Comparison of ENCODE assay signal across 20 cellular contexts in genomic region chr4:10120943-10121567, GRCh38. TPM values are rescaled to one million over a fixed set of nuclear protein-coding genes. Genes with fewer than 3 reads are reported as not detected.
DNase-seq lines count a peak whose midpoint lies in the region; ATAC-seq and TF ChIP-seq lines count a peak whose summit lies in the region.
"Had no signal": no experiment of that assay in that cellular context is flagged by ENCODE, and none has a peak within 500 bp of the region (broad histone marks: within the 10 kb centered on the region; RNA-seq: fewer than 3 reads in every experiment).

No MANE protein-coding gene starts in this region.

- CTCF ChIA-PET in CD4-positive, alpha-beta memory T cell (lab: Charles Lee; ENCODE audit: partially characterized antibody) = interaction anchor here (1.8 kb wide), 1 partner anchor 31 kb away, joined by 4 read pairs; no protein-coding TSS in a partner anchor

- intact Hi-C loops in CD4-positive, alpha-beta memory T cell (cut with micrococcal nuclease) = no loop called here
- intact Hi-C loops in left lung (cut with DNase I) = no loop called here
- intact Hi-C loops in adrenal gland (cut with DNase I) = no loop called here

- no peak overlapping the region for H3K27ac ChIP-seq in CD4-positive, alpha-beta memory T cell (ENCODE audit: low read depth, low read length)
- H3K27ac ChIP-seq in KOPT-K1 (ENCODE audit: low read depth, low read length, poor library complexity, severe bottlenecking) (peak overlapping the region; percentile 65), left lung (no peak overlapping the region), adrenal gland (no peak overlapping the region), smooth muscle cell (ENCODE audit: low read depth) (no peak overlapping the region)
- H3K27ac ChIP-seq: dorsolateral prefrontal cortex, heart right ventricle had no signal

- H3K36me3 ChIP-seq in CD4-positive, alpha-beta memory T cell (ENCODE audit: insufficient read depth, low read length) = no peaks in the 10 kb centered on the region
- H3K36me3 ChIP-seq in KOPT-K1 (ENCODE audit: insufficient read depth, low read length) (no peaks in the 10 kb centered on the region), left lung (no peaks in the 10 kb centered on the region), adrenal gland (replicated peaks in 1 of 2) (no peaks in the 10 kb centered on the region), smooth muscle cell (ENCODE audit: low read depth) (no peaks in the 10 kb centered on the region)
- H3K36me3 ChIP-seq: heart right ventricle had no signal

- no peaks in the 10 kb centered on the region for H3K9me3 ChIP-seq in CD4-positive, alpha-beta memory T cell (ENCODE audit: control insufficient read depth in 1 of 2, low read length in 2 of 2)
- H3K9me3 ChIP-seq in KOPT-K1 (ENCODE audit: insufficient read depth, low read length, poor library complexity, severe bottlenecking) (no peaks in the 10 kb centered on the region), left lung (no peaks in the 10 kb centered on the region), adrenal gland (replicated peaks in 1 of 3) (no peaks in the 10 kb centered on the region), smooth muscle cell (replicated peaks; ENCODE audit: low read depth) (no peaks in the 10 kb centered on the region)
- H3K9me3 ChIP-seq: heart right ventricle had no signal

- DNase-seq in CD4-positive, alpha-beta memory T cell = no peak
- DNase-seq in left lung = no peak
- peak; percentile 77 for DNase-seq in renal cortical epithelial cell (ENCODE audit: low read depth)
- DNase-seq in adrenal gland = no peak
- no peak for DNase-seq in smooth muscle cell (lab: John Stamatoyannopoulos, UW; ENCODE audit: unreplicated experiment)
- DNase-seq: activated CD8-positive, alpha-beta memory T cell treated with anti-CD3 and anti-CD28 coated beads for 24 hours; activated naive CD4-positive, alpha-beta T cell treated with anti-CD3 and anti-CD28 coated beads, Interleukin-2, amount 10 ng/mL, durations not matched to agents 7 days and 5 days; activated T-cell treated with anti-CD3 and anti-CD28 coated beads, Interleukin-2, amount 50 U/mL, for 24 hours; CD4-positive, CD25-positive, alpha-beta regulatory T cell; central memory CD4-positive, alpha-beta T cell; DMS153; dorsolateral prefrontal cortex; heart right ventricle; KG1; NCI-H774 had no signal

- H3F3A ChIP-seq in smooth muscle cell (ENCODE audit: low read depth) = no peaks in the 10 kb centered on the region

- no peak for TF ChIP-seq POLR2A in adrenal gland (IDR thresholded peaks at IDR 0.05)

- POLR2A ChIA-PET in CD4-positive, alpha-beta memory T cell (lab: Charles Lee; ENCODE audit: partially characterized antibody) = interaction anchor here (10.6 kb wide), 1 partner anchor 21 kb away, joined by 396 read pairs; no protein-coding TSS in a partner anchor

- no peak overlapping the region for H3K4me2 ChIP-seq in smooth muscle cell

- H3K79me2 ChIP-seq in smooth muscle cell (ENCODE audit: low read depth) = peaks cover under 1% of the 10 kb centered on the region

- peaks cover 24 to 44% (median 36%) of the 10 kb centered on the region in 4 donors for H3K4me1 Mint-ChIP-seq in CD4-positive, alpha-beta memory T cell

- H3K27me3 Mint-ChIP-seq in CD4-positive, alpha-beta memory T cell = no peaks in the 10 kb centered on the region
- H3K27me3 Mint-ChIP-seq: activated naive CD4-positive, alpha-beta T cell treated with anti-CD3 and anti-CD28 coated beads, Interleukin-2, amount 10 ng/mL, durations not matched to agents 7 days and 5 days; activated T-cell treated with anti-CD3 and anti-CD28 coated beads, Interleukin-2, amount 50 U/mL, for 24 hours had no signal

- peaks cover 0 to under 1% (median 0%) of the 10 kb centered on the region in 8 donors for H3K9me3 Mint-ChIP-seq in CD4-positive, alpha-beta memory T cell
- H3K9me3 Mint-ChIP-seq: activated naive CD4-positive, alpha-beta T cell treated with anti-CD3 and anti-CD28 coated beads, Interleukin-2, amount 10 ng/mL, durations not matched to agents 7 days and 5 days; activated T-cell treated with anti-CD3 and anti-CD28 coated beads, Interleukin-2, amount 50 U/mL, for 24 hours; CD4-positive, CD25-positive, alpha-beta regulatory T cell had no signal

- H3K4me3 ChIP-seq in CD4-positive, alpha-beta memory T cell (ENCODE audit: low read length in 2 of 2) = no peak overlapping the region
- H3K4me3 ChIP-seq in left lung = no peak overlapping the region
- no peak overlapping the region for H3K4me3 ChIP-seq in adrenal gland
- no peak overlapping the region for H3K4me3 ChIP-seq in smooth muscle cell
- H3K4me3 ChIP-seq: dorsolateral prefrontal cortex, heart right ventricle had no signal

- no peak overlapping the region for H2AFZ ChIP-seq in smooth muscle cell (ENCODE audit: low read depth)

- peaks cover 37% of the 10 kb centered on the region for H3K4me1 ChIP-seq in CD4-positive, alpha-beta memory T cell (ENCODE audit: insufficient read depth, low read length)
- H3K4me1 ChIP-seq in left lung (peaks cover 5 to 26% of the 10 kb centered on the region in 2 donors), adrenal gland (replicated peaks in 1 of 2) (peaks cover 0 to 3% of the 10 kb centered on the region in 2 donors), smooth muscle cell (ENCODE audit: low read depth) (peaks cover 10% of the 10 kb centered on the region)

- peak overlapping the region in 1 of 8 donors; percentile 48 for H3K4me3 Mint-ChIP-seq in CD4-positive, alpha-beta memory T cell
- H3K4me3 Mint-ChIP-seq: activated naive CD4-positive, alpha-beta T cell treated with anti-CD3 and anti-CD28 coated beads, Interleukin-2, amount 10 ng/mL, durations not matched to agents 7 days and 5 days; activated T-cell treated with anti-CD3 and anti-CD28 coated beads, Interleukin-2, amount 50 U/mL, for 24 hours had no signal

- 79 to 87% (median 83%) methylated on average over 9 to 11 of the region's 11 CpGs for WGBS in adrenal gland, 4 donors
- 80% methylated on average over 11 of the region's 11 CpGs for WGBS in smooth muscle cell (ENCODE audit: low lambda C conversion rate)

- peak; percentile 36 for ATAC-seq in left lung
- ATAC-seq in esophagus mucosa = no peak
- ATAC-seq: activated CD4-positive, CD25-positive, alpha-beta regulatory T cell treated with anti-CD3 and anti-CD28 coated beads, Interleukin-2, amount 50 U/mL, for 24 hours; HCT116; heart right ventricle; Right ventricle myocardium inferior had no signal

- H3K27ac Mint-ChIP-seq in CD4-positive, alpha-beta memory T cell = peak overlapping the region in 4 of 7 donors; percentile 17 to 97 (median 22)
- H3K27ac Mint-ChIP-seq: activated naive CD4-positive, alpha-beta T cell treated with anti-CD3 and anti-CD28 coated beads, Interleukin-2, amount 10 ng/mL, durations not matched to agents 7 days and 5 days; activated T-cell treated with anti-CD3 and anti-CD28 coated beads, Interleukin-2, amount 50 U/mL, for 24 hours had no signal

- no peaks in the 10 kb centered on the region for H3K27me3 ChIP-seq in CD4-positive, alpha-beta memory T cell (ENCODE audit: insufficient read depth, low read length)
- H3K27me3 ChIP-seq in left lung (no peaks in the 10 kb centered on the region), adrenal gland (no peaks in the 10 kb centered on the region), smooth muscle cell (ENCODE audit: low read depth) (no peaks in the 10 kb centered on the region)
- H3K27me3 ChIP-seq: dorsolateral prefrontal cortex, heart right ventricle had no signal

- no peaks in the 10 kb centered on the region for H4K20me1 ChIP-seq in smooth muscle cell (ENCODE audit: low read depth)

- peaks cover 0 to 5% of the 10 kb centered on the region in 2 donors for H3K36me3 Mint-ChIP-seq in CD4-positive, alpha-beta memory T cell
- H3K36me3 Mint-ChIP-seq: CD4-positive, CD25-positive, alpha-beta regulatory T cell had no signal

- no peak overlapping the region for H3K9ac ChIP-seq in smooth muscle cell (ENCODE audit: low read depth)

- no peak for TF ChIP-seq CTCF in left lung (IDR thresholded peaks at IDR 0.05)
- no peak for TF ChIP-seq CTCF in adrenal gland (IDR thresholded peaks at IDR 0.05)
- no peak for TF ChIP-seq CTCF in smooth muscle cell (IDR thresholded peaks at IDR 0.05; ENCODE audit: borderline replicate concordance, insufficient read depth, poor library complexity, severe bottlenecking)

RNA-seq across cellular contexts. Expression of gene WDR1, which starts 4.5 kb away (rescaled TPM):
- 100 to 1,000 TPM; 295 to 298 TPM for total RNA-seq in CD4-positive, alpha-beta memory T cell
- 100 to 1,000 TPM; 337 to 348 TPM for polyA plus RNA-seq in CD4-positive, alpha-beta memory T cell
- total RNA-seq in left lung (100 to 1,000 TPM; 215 to 303 TPM), renal cortical epithelial cell (367 and 387 TPM in 2 replicates), adrenal gland (100 to 1,000 TPM in 7 of 8 donors, 10 to 100 TPM in 1; 84.4 to 219 (median 150) TPM), smooth muscle cell (224 and 259 TPM in 2 replicates), esophagus mucosa (253 TPM)
- polyA plus RNA-seq in adrenal gland (100 to 1,000 TPM in 1 of 3 donors, 10 to 100 TPM in 2; 66.5 to 228 (median 67.6) TPM), smooth muscle cell (273 and 283 TPM in 2 replicates)
